9 cellular contexts compared by ENCODE assay signal in genomic region chr6:157220485-157220884, GRCh38.
A peak's percentile ranks its signal among the peaks of the same experiment; 100 is the strongest.
DNase-seq lines count a peak whose midpoint lies in the region; ATAC-seq and TF ChIP-seq lines count a peak whose summit lies in the region.
"Had no signal": no experiment of that assay in that cellular context is flagged by ENCODE, and none has a peak within 500 bp of the region (broad histone marks: within the 10 kb centered on the region; RNA-seq: fewer than 3 reads in every experiment).

No MANE protein-coding gene starts in this region.

- H3K4me3 ChIP-seq in CD8-positive, alpha-beta T cell (ENCODE audit: low read depth, low read length) = peak overlapping the region; percentile 68
- peak overlapping the region; percentile 78 for H3K4me3 ChIP-seq in OCI-LY3 (ENCODE audit: low read length)

- no peak overlapping the region for H3K27ac Mint-ChIP-seq in CD8-positive, alpha-beta T cell
- H3K27ac Mint-ChIP-seq in dendritic cell treated with granulocyte-macrophage colony-stimulating factor and Interleukin-4, amounts not matched to agents 40 ng/mL and 50 ng/mL, for 4 days = peak overlapping the region; percentile 10
- H3K27ac Mint-ChIP-seq in osteocyte (ENCODE audit: unreplicated experiment) = peak overlapping the region; percentile 86

- 0 out of 2 replicates have a peak overlapping the region, but pooled peaks have one; percentile 47 for H2AFZ ChIP-seq in OCI-LY3 (ENCODE audit: low read depth, low read length)

- H3K9ac ChIP-seq in OCI-LY3 (ENCODE audit: low read length) = peak overlapping the region; percentile 62

- no peak for TF ChIP-seq CTCF in CD8-positive, alpha-beta T cell (IDR thresholded peaks at IDR 0.05)
- TF ChIP-seq CTCF in OCI-LY3 (IDR thresholded peaks at IDR 0.05; ENCODE audit: low read depth, low read length) (no peak), osteocyte (IDR thresholded peaks at IDR 0.05) (no peak)

- no peaks in the 10 kb centered on the region for H3K36me3 ChIP-seq in CD8-positive, alpha-beta T cell (ENCODE audit: insufficient read depth, low read length)
- H3K36me3 ChIP-seq in OCI-LY3 (replicated peaks; ENCODE audit: low read depth, low read length) = no peaks in the 10 kb centered on the region

- no peaks in the 10 kb centered on the region for H3K36me3 Mint-ChIP-seq in CD8-positive, alpha-beta T cell
- H3K36me3 Mint-ChIP-seq in dendritic cell treated with granulocyte-macrophage colony-stimulating factor and Interleukin-4, amounts not matched to agents 40 ng/mL and 50 ng/mL, for 4 days (ENCODE audit: low read depth) = no peaks in the 10 kb centered on the region
- H3K36me3 Mint-ChIP-seq in osteocyte (ENCODE audit: unreplicated experiment) = no peaks in the 10 kb centered on the region

- H3K9me3 Mint-ChIP-seq in CD8-positive, alpha-beta T cell = no peaks in the 10 kb centered on the region
- H3K9me3 Mint-ChIP-seq in dendritic cell treated with granulocyte-macrophage colony-stimulating factor and Interleukin-4, amounts not matched to agents 40 ng/mL and 50 ng/mL, for 4 days = no peaks in the 10 kb centered on the region
- H3K9me3 Mint-ChIP-seq in osteocyte (ENCODE audit: unreplicated experiment) = no peaks in the 10 kb centered on the region

- no peaks in the 10 kb centered on the region for H3K79me2 ChIP-seq in OCI-LY3 (ENCODE audit: low read length)

- no peaks in the 10 kb centered on the region for H4K20me1 ChIP-seq in OCI-LY3 (ENCODE audit: insufficient read depth, low read length)

- intact Hi-C loops in CD8-positive, alpha-beta T cell (cut with DNase I, micrococcal nuclease) = loop anchor here in 1 of 2 experiments (2.0 kb wide), 1 partner anchor 54 kb away; no protein-coding TSS in a partner anchor
- intact Hi-C loops in dendritic cell treated with granulocyte-macrophage colony-stimulating factor and Interleukin-4, amounts not matched to agents 40 ng/mL and 50 ng/mL, for 4 days (cut with micrococcal nuclease) = loop anchor here (5.0 kb wide), 1 partner anchor 57 kb away; no protein-coding TSS in a partner anchor

- H3K4me1 ChIP-seq in CD8-positive, alpha-beta T cell (ENCODE audit: insufficient read depth, low read length) = peaks cover 28% of the 10 kb centered on the region
- peaks cover 21% of the 10 kb centered on the region for H3K4me1 ChIP-seq in OCI-LY3 (ENCODE audit: low read length)

- H3K4me3 Mint-ChIP-seq in CD8-positive, alpha-beta T cell = peak overlapping the region; percentile 82
- peak overlapping the region; percentile 67 for H3K4me3 Mint-ChIP-seq in dendritic cell treated with granulocyte-macrophage colony-stimulating factor and Interleukin-4, amounts not matched to agents 40 ng/mL and 50 ng/mL, for 4 days
- peak overlapping the region; percentile 69 for H3K4me3 Mint-ChIP-seq in osteocyte (ENCODE audit: unreplicated experiment)

- H3K9me3 ChIP-seq in CD8-positive, alpha-beta T cell (ENCODE audit: low read length) = no peaks in the 10 kb centered on the region
- no peaks in the 10 kb centered on the region for H3K9me3 ChIP-seq in OCI-LY3 (ENCODE audit: insufficient read depth, low read length)

- H3K27ac ChIP-seq in CD8-positive, alpha-beta T cell (ENCODE audit: low read depth, low read length) = no peak overlapping the region
- H3K27ac ChIP-seq in OCI-LY3 (ENCODE audit: low read length) = no peak overlapping the region

- peaks cover 24% of the 10 kb centered on the region for H3K4me1 Mint-ChIP-seq in CD8-positive, alpha-beta T cell (ENCODE audit: low read depth)
- peaks cover 25% of the 10 kb centered on the region for H3K4me1 Mint-ChIP-seq in dendritic cell treated with granulocyte-macrophage colony-stimulating factor and Interleukin-4, amounts not matched to agents 40 ng/mL and 50 ng/mL, for 4 days (ENCODE audit: low read depth)
- H3K4me1 Mint-ChIP-seq in osteocyte (ENCODE audit: unreplicated experiment) = peaks cover 41% of the 10 kb centered on the region

- no peaks in the 10 kb centered on the region for H3K27me3 ChIP-seq in CD8-positive, alpha-beta T cell (ENCODE audit: insufficient read depth, low read length)
- peaks cover 11% of the 10 kb centered on the region for H3K27me3 ChIP-seq in OCI-LY3 (ENCODE audit: low read depth, low read length)

- POLR2A ChIA-PET in CD8-positive, alpha-beta T cell (lab: Charles Lee) = interaction anchor here (0.7 kb wide), 1 partner anchor 543 kb away, joined by 3 read pairs; no protein-coding TSS in a partner anchor

- H3K4me2 ChIP-seq in OCI-LY3 (ENCODE audit: low read length) = peak overlapping the region; percentile 75

- DNase-seq in CD8-positive, alpha-beta T cell = peak in 1 of 7 experiments; percentile 35
- DNase-seq in osteocyte (ENCODE audit: extremely low spot score, unreplicated experiment) = no peak
- no peak for DNase-seq in DMS153 treated with DMSO at 0.1 percent for 48 hours (lab: John Stamatoyannopoulos, UW; ENCODE audit: unreplicated experiment)
- DNase-seq in SW 1271 (lab: John Stamatoyannopoulos, UW) = no peak
- no peak for DNase-seq in NCI-H446 (lab: John Stamatoyannopoulos, UW)
- DNase-seq: NCI-H2107 had no signal

- ATAC-seq in CD8-positive, alpha-beta T cell = no peak
- ATAC-seq in GM19395 (IDR thresholded peaks at IDR 0.05; ENCODE audit: unreplicated experiment) = no peak

- CTCF ChIA-PET in CD8-positive, alpha-beta T cell (lab: Charles Lee) = interaction anchor here (1.1 kb wide), 1 partner anchor 54 kb away, joined by 4 read pairs; no protein-coding TSS in a partner anchor

- H3K27me3 Mint-ChIP-seq in CD8-positive, alpha-beta T cell (ENCODE audit: low read depth) = no peaks in the 10 kb centered on the region
- peaks cover 34% of the 10 kb centered on the region for H3K27me3 Mint-ChIP-seq in dendritic cell treated with granulocyte-macrophage colony-stimulating factor and Interleukin-4, amounts not matched to agents 40 ng/mL and 50 ng/mL, for 4 days
- no peaks in the 10 kb centered on the region for H3K27me3 Mint-ChIP-seq in osteocyte (ENCODE audit: unreplicated experiment)
